17 cellular contexts compared by ENCODE assay signal in genomic region chr11:111302298-111302697, GRCh38. TPM values are rescaled to one million over a fixed set of nuclear protein-coding genes. Genes with fewer than 3 reads are reported as not detected.
DNase-seq lines count a peak whose midpoint lies in the region; ATAC-seq and TF ChIP-seq lines count a peak whose summit lies in the region.
"Had no signal": no experiment of that assay in that cellular context is flagged by ENCODE, and none has a peak within 500 bp of the region (broad histone marks: within the 10 kb centered on the region; RNA-seq: fewer than 3 reads in every experiment).

No MANE protein-coding gene starts in this region.

- no TSS peak for BruUV-seq in Calu3 (replicated peaks; lab: Mats Ljungman, UMichigan)

- H3K9me3 ChIP-seq in mucosa of stomach (ENCODE audit: control insufficient read depth, low read length) (no peaks in the 10 kb centered on the region), ovary (no peaks in the 10 kb centered on the region)
- H3K9me3 ChIP-seq: testis had no signal

- DNase-seq in Calu3: no peak
- DNase-seq in NCI-H187 (lab: John Stamatoyannopoulos, UW): peak; percentile 52 to 70
- peak; percentile 2 for DNase-seq in SK-N-DZ (ENCODE audit: low spot score)
- DNase-seq in ovary: no peak
- DNase-seq in stimulated activated CD4-positive, alpha-beta T cell treated with anti-CD3 and anti-CD28 coated beads, Interleukin-2, amount 100 ng/mL, for 24 hours: no peak
- no peak for DNase-seq in activated gamma-delta T cell (lab: John Stamatoyannopoulos, UW)
- DNase-seq: COR-L47, hippocampal formation, natural killer cell, PC-3, testis had no signal

- TF ChIP-seq CTCF in Calu3 (IDR thresholded peaks at IDR 0.05; ENCODE audit: unreplicated experiment) (no peak), ovary (IDR thresholded peaks at IDR 0.05) (no peak)

- CTCF ChIA-PET in Calu3 (lab: Charles Lee): interaction anchor here (0.5 to 0.6 kb wide), 2 partner anchors 24 to 55 kb away, joined by 3 read pairs; no protein-coding TSS in a partner anchor

- no peak overlapping the region for H3K27ac ChIP-seq in ovary
- H3K27ac ChIP-seq: testis had no signal

- peak overlapping the region; percentile 58 for H3K27ac Mint-ChIP-seq in Calu3 (ENCODE audit: unreplicated experiment)
- H3K27ac Mint-ChIP-seq: natural killer cell had no signal

- H3K4me3 ChIP-seq in mucosa of stomach (ENCODE audit: low read length): peak overlapping the region; percentile 20
- H3K4me3 ChIP-seq in ovary: no peak overlapping the region
- H3K4me3 ChIP-seq: testis had no signal

- no peak for TF ChIP-seq EP300 in ovary (IDR thresholded peaks at IDR 0.05)

- peaks cover under 1% of the 10 kb centered on the region for H3K36me3 ChIP-seq in mucosa of stomach (ENCODE audit: control insufficient read depth, insufficient read depth, low read length)
- H3K36me3 ChIP-seq in ovary: no peaks in the 10 kb centered on the region

- H3K4me1 Mint-ChIP-seq in Calu3 (ENCODE audit: low read depth, unreplicated experiment): peaks cover 9% of the 10 kb centered on the region
- H3K4me1 Mint-ChIP-seq: natural killer cell had no signal

- 67 to 82% (median 70%) methylated on average over 3 of the region's 3 CpGs for WGBS in ovary, 3 donors

- ATAC-seq in HG02798 (IDR thresholded peaks at IDR 0.05; ENCODE audit: poor library complexity, unreplicated experiment): no peak
- ATAC-seq: natural killer cell, PC-3 had no signal

- H3K4me1 ChIP-seq in mucosa of stomach (ENCODE audit: control insufficient read depth, insufficient read depth, low read length): peaks cover 34% of the 10 kb centered on the region
- H3K4me1 ChIP-seq in ovary (ENCODE audit: insufficient read depth): peaks cover 6% of the 10 kb centered on the region

- no peak overlapping the region for H3K4me3 Mint-ChIP-seq in Calu3 (ENCODE audit: low read depth, unreplicated experiment)
- H3K4me3 Mint-ChIP-seq: natural killer cell had no signal

- H3K9me3 Mint-ChIP-seq in Calu3 (ENCODE audit: low read depth, unreplicated experiment): no peaks in the 10 kb centered on the region
- H3K9me3 Mint-ChIP-seq: natural killer cell had no signal

- no peaks in the 10 kb centered on the region for H3K27me3 ChIP-seq in mucosa of stomach (ENCODE audit: control insufficient read depth, insufficient read depth, low read length)
- H3K27me3 ChIP-seq in ovary: no peaks in the 10 kb centered on the region
- H3K27me3 ChIP-seq: testis had no signal

- H3K9ac ChIP-seq in mucosa of stomach (ENCODE audit: low read length): peak overlapping the region; percentile 50

- no peaks in the 10 kb centered on the region for H3K27me3 Mint-ChIP-seq in Calu3 (ENCODE audit: unreplicated experiment)

- intact Hi-C loops in Calu3 (cut with micrococcal nuclease; ENCODE audit: unreplicated experiment) (loop anchor here (2.0 to 5.0 kb wide), 2 partner anchors 59 to 120 kb away; no protein-coding TSS in a partner anchor), ovary (cut with DNase I) (no loop called here)

- TF ChIP-seq POLR2A in ovary (IDR thresholded peaks at IDR 0.05): no peak

- H3K36me3 Mint-ChIP-seq in Calu3 (ENCODE audit: insufficient read depth, unreplicated experiment): peaks cover 8% of the 10 kb centered on the region
- H3K36me3 Mint-ChIP-seq: natural killer cell had no signal

RNA-seq across cellular contexts. Expression of gene POU2AF3, which starts 4.0 kb away (rescaled TPM):
- total RNA-seq in Calu3 (2022) (3.4 and 3.8 TPM in 2 replicates), ovary (10 to 100 TPM in 3 of 7 donors, 1 to 10 TPM in 4; 2.1 to 11.8 (median 8.9) TPM)
- polyA plus RNA-seq in SK-N-DZ (2014; cell fraction: cytosol; rRNA removed): not detected in 2 replicates
- polyA plus RNA-seq in SK-N-DZ (2014; cell fraction: nucleus; rRNA removed): not detected in 2 replicates
- polyA plus RNA-seq in ovary: 1 to 10 TPM; 4.5 to 7.4 TPM
- total RNA-seq: dermis microvascular lymphatic vessel endothelial cell, HT1080, natural killer cell, PC-3, renal cortical epithelial cell had no signal
- polyA plus RNA-seq: AG04450 had no signal

RNA-seq across cellular contexts. Expression of gene POU2AF2, which starts 56.8 kb away (rescaled TPM):
- total RNA-seq in Calu3 (2022) (0.35 TPM in 1 of 2 replicates, not detected in the other), ovary (1 to 10 TPM in 2 of 7 donors, under 1 TPM in 4, not detected in 1; 0.24 to 1.8 (median 0.34) TPM)
- not detected in 2 replicates for polyA plus RNA-seq in SK-N-DZ (2014; cell fraction: cytosol; rRNA removed)
- polyA plus RNA-seq in SK-N-DZ (2014; cell fraction: nucleus; rRNA removed): not detected in 2 replicates
- polyA plus RNA-seq in ovary: under 1 TPM in 1 of 2 donors, not detected in 1; 0.07 TPM
- total RNA-seq: dermis microvascular lymphatic vessel endothelial cell, HT1080, natural killer cell, PC-3, renal cortical epithelial cell had no signal
- polyA plus RNA-seq: AG04450 had no signal

Comparison
In these comparisons a context has a peak if more than half of its experiments do, and no peak if none do; other contexts are left out.
1. DNase-seq: peak in NCI-H187 (2 of 2) and SK-N-DZ (single experiment); none in Calu3 (single experiment), ovary (0 of 5), stimulated activated CD4-positive, alpha-beta T cell treated with anti-CD3 and anti-CD28 coated beads, Interleukin-2, amount 100 ng/mL, for 24 hours (0 of 2) and activated gamma-delta T cell (single experiment).